8 cellular contexts compared by ENCODE assay signal in the genomic region with DNA sequence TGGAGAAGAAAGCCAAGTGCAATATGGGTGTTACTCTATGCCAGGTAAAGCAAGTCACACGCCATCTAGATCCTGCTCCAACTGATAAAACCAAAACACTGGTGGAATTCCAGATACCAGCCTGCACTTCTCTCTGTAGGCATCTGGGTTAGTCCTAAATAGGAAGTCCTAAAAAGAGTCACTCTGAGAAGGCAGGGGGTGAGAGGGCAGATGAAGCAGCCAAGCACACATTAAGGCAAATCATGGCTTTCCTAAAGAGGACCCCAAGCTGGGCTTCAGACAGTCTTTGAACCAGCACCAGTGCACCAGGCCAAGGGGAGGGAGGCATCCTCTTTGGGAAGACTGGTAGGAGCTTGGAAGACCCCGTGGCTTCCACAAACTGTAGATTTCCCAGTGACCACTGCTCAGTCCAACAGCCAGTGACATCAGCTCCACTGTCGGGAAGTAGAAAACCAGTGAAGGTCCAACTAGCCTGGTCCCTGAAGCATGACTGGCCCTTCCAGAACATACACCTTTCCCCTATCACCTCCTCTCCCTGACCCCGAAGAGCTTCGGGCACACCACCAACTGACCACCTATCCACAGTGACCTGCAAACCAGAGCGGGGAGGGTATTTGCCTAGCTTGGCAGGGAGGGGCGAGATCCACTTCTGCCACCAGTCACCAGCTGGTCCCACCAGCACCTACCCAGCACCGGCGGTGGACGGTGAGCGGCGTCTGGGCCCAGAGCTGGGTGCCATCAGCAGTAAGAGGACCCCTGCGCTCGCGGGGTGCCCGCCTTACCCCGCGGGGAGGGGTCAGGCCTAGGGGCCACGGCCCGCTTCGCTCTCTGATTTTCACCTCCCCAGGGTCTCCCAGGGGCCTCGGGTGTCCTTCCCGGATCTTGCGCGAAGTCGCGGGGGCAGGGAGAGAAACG. TPM values are rescaled to one million over a fixed set of nuclear protein-coding genes. Genes with fewer than 3 reads are reported as not detected.
A peak's percentile ranks its signal among the peaks of the same experiment; 100 is the strongest.
DNase-seq lines count a peak whose midpoint lies in the region; ATAC-seq and TF ChIP-seq lines count a peak whose summit lies in the region.

No MANE protein-coding gene starts in this region.

- DNase-seq in CD4-positive, CD25-positive, alpha-beta regulatory T cell = peak in 2 of 3 donors; percentile 10 to 36
- DNase-seq in HCT116 (ENCODE audit: low read depth, low spot score) (no peak), epithelial cell of prostate (ENCODE audit: low read depth, low spot score) (no peak), HuH-7 (ENCODE audit: low spot score) (no peak), H4 (ENCODE audit: low spot score) (no peak)
- peak; percentile 66 for DNase-seq in natural killer cell treated with Interleukin-12 subunit alpha and Interleukin-12 subunit beta and Interleukin-15 and Interleukin-18, amount 100 ng/mL, for 72 hours (ENCODE audit: low spot score)

- no peak for TF ChIP-seq POLR2A in HCT116 (IDR thresholded peaks at IDR 0.05; ENCODE audit: borderline replicate concordance, extremely low read depth, insufficient read depth, insufficient read length)

- ATAC-seq in CD4-positive, CD25-positive, alpha-beta regulatory T cell (ENCODE audit: low read depth in 2 of 2) = no peak
- ATAC-seq in HCT116 = no peak
- ATAC-seq in natural killer cell treated with Interleukin-12 subunit alpha and Interleukin-12 subunit beta and Interleukin-15 and Interleukin-18, amount 100 ng/mL, for 72 hours = peak; percentile 12 to 43
- ATAC-seq in HG03571 (IDR thresholded peaks at IDR 0.05; ENCODE audit: unreplicated experiment) = no peak

- no peaks in the 10 kb centered on the region for H4K20me1 ChIP-seq in HCT116 (ENCODE audit: insufficient read depth)

- H2AFZ ChIP-seq in HCT116 (ENCODE audit: low read depth, low read length, poor library complexity, severe bottlenecking) = no peak overlapping the region

- H3K9me2 ChIP-seq in HCT116 (ENCODE audit: insufficient read depth) = no peaks in the 10 kb centered on the region

- peak overlapping the region; percentile 73 for H3K9ac ChIP-seq in HCT116 (ENCODE audit: low read length)

- peak overlapping the region; percentile 76 for H3K27ac ChIP-seq in CD4-positive, CD25-positive, alpha-beta regulatory T cell (ENCODE audit: insufficient read depth, low read length, poor library complexity, severe bottlenecking)
- H3K27ac ChIP-seq in HCT116 (ENCODE audit: low read depth, low read length) (peak overlapping the region; percentile 70; the same call in 1 of the 2 replicates), VCaP (peak overlapping the region; percentile 80; the same call in 1 of the 2 replicates), epithelial cell of prostate (peak overlapping the region; percentile 66)

- H3K36me3 ChIP-seq in CD4-positive, CD25-positive, alpha-beta regulatory T cell (ENCODE audit: control insufficient read depth, insufficient read depth, low read length) = no peaks in the 10 kb centered on the region
- H3K36me3 ChIP-seq in HCT116 (ENCODE audit: control insufficient read depth in 1 of 2, insufficient read depth in 2 of 2, low read length in 2 of 2) = no peaks in the 10 kb centered on the region

- RAD21 ChIA-PET in HCT116 (lab: Charles Lee; ENCODE audit: low non-redundant PET in 1 of 2, low total read pairs in 2 of 2, uncharacterized antibody in 2 of 2, unreplicated experiment in 2 of 2) = no interaction called here

- TF ChIP-seq CTCF in HCT116 (IDR thresholded peaks at IDR 0.05 in 2 of 3, conservative IDR thresholded peaks at IDR 0.05 in 1 of 3; ENCODE audit: borderline replicate concordance in 1 of 3, insufficient read depth in 1 of 3, low read depth in 2 of 3, low read length in 2 of 3) = no peak
- TF ChIP-seq CTCF in VCaP (conservative IDR thresholded peaks at IDR 0.05) = no peak

- peaks cover 32 to 54% (median 38%) of the 10 kb centered on the region in 4 donors for H3K4me1 Mint-ChIP-seq in CD4-positive, CD25-positive, alpha-beta regulatory T cell
- peaks cover 46 to 54% of the 10 kb centered on the region in 2 donors for H3K4me1 Mint-ChIP-seq in natural killer cell treated with Interleukin-12 subunit alpha and Interleukin-12 subunit beta and Interleukin-15 and Interleukin-18, amount 100 ng/mL, for 72 hours (ENCODE audit: low read depth in 2 of 2)

- no TSS peak for BruUV-seq in HCT116 (replicated peaks; lab: Mats Ljungman, UMichigan)

- no peaks in the 10 kb centered on the region for H3K9me3 ChIP-seq in CD4-positive, CD25-positive, alpha-beta regulatory T cell (ENCODE audit: control insufficient read depth in 2 of 2, low read length in 2 of 2)
- H3K9me3 ChIP-seq in HCT116 (ENCODE audit: control insufficient read depth in 1 of 2, insufficient read depth in 1 of 2, low read depth in 1 of 2, low read length in 2 of 2) = no peaks in the 10 kb centered on the region

- H3K4me3 ChIP-seq in CD4-positive, CD25-positive, alpha-beta regulatory T cell (ENCODE audit: low read depth, low read length) = peak overlapping the region; percentile 96
- H3K4me3 ChIP-seq in HCT116 (replicated peaks in 1 of 2; ENCODE audit: low read depth in 1 of 2, low read length in 2 of 2) = peak overlapping the region; percentile 63 to 83

- intact Hi-C loops in HCT116 (cut with micrococcal nuclease) = no loop called here

- peak overlapping the region; percentile 94 to 99 (median 96) for H3K4me3 Mint-ChIP-seq in CD4-positive, CD25-positive, alpha-beta regulatory T cell
- H3K4me3 Mint-ChIP-seq in natural killer cell treated with Interleukin-12 subunit alpha and Interleukin-12 subunit beta and Interleukin-15 and Interleukin-18, amount 100 ng/mL, for 72 hours = peak overlapping the region; percentile 96

- no peaks in the 10 kb centered on the region for H3K27me3 ChIP-seq in CD4-positive, CD25-positive, alpha-beta regulatory T cell (ENCODE audit: control insufficient read depth, insufficient read depth, low read length)
- H3K27me3 ChIP-seq in HCT116 (ENCODE audit: insufficient read depth, low read length) = no peaks in the 10 kb centered on the region

- no peaks in the 10 kb centered on the region for H3K36me3 Mint-ChIP-seq in CD4-positive, CD25-positive, alpha-beta regulatory T cell
- H3K36me3 Mint-ChIP-seq in natural killer cell treated with Interleukin-12 subunit alpha and Interleukin-12 subunit beta and Interleukin-15 and Interleukin-18, amount 100 ng/mL, for 72 hours = no peaks in the 10 kb centered on the region

- H3K27ac Mint-ChIP-seq in CD4-positive, CD25-positive, alpha-beta regulatory T cell = peak overlapping the region; percentile 94 to 97 (median 97)
- peak overlapping the region; percentile 89 to 97 for H3K27ac Mint-ChIP-seq in natural killer cell treated with Interleukin-12 subunit alpha and Interleukin-12 subunit beta and Interleukin-15 and Interleukin-18, amount 100 ng/mL, for 72 hours

- H3K4me2 ChIP-seq in HCT116 (ENCODE audit: low read length) = peak overlapping the region; percentile 98

- H3K4me1 ChIP-seq in CD4-positive, CD25-positive, alpha-beta regulatory T cell (ENCODE audit: control insufficient read depth, insufficient read depth, low read length, poor library complexity, severe bottlenecking) = peaks cover 55% of the 10 kb centered on the region
- H3K4me1 ChIP-seq in HCT116 (ENCODE audit: control insufficient read depth in 1 of 2, insufficient read depth in 2 of 2, low read length in 2 of 2) = peaks cover 13 to 28% of the 10 kb centered on the region in 2 experiments

- CTCF ChIA-PET in HCT116 (lab: Charles Lee) = no interaction called here

- no peaks in the 10 kb centered on the region for H3K9me3 Mint-ChIP-seq in CD4-positive, CD25-positive, alpha-beta regulatory T cell
- H3K9me3 Mint-ChIP-seq in natural killer cell treated with Interleukin-12 subunit alpha and Interleukin-12 subunit beta and Interleukin-15 and Interleukin-18, amount 100 ng/mL, for 72 hours = no peaks in the 10 kb centered on the region

- no peak for TF ChIP-seq RAD21 in HCT116 (IDR thresholded peaks at IDR 0.05; ENCODE audit: low read depth)

- POLR2A ChIA-PET in HCT116 (lab: Charles Lee) = no interaction called here

- H3K79me2 ChIP-seq in HCT116 (ENCODE audit: insufficient read depth, low read length) = peaks cover 60% of the 10 kb centered on the region

- no peaks in the 10 kb centered on the region for H3K27me3 Mint-ChIP-seq in CD4-positive, CD25-positive, alpha-beta regulatory T cell
- no peaks in the 10 kb centered on the region for H3K27me3 Mint-ChIP-seq in natural killer cell treated with Interleukin-12 subunit alpha and Interleukin-12 subunit beta and Interleukin-15 and Interleukin-18, amount 100 ng/mL, for 72 hours

TF ChIP-seq in HCT116, 20 proteins besides CTCF, POLR2A, EP300 and RAD21 (continues in another document):
- TF ChIP-seq, protein P1, sequence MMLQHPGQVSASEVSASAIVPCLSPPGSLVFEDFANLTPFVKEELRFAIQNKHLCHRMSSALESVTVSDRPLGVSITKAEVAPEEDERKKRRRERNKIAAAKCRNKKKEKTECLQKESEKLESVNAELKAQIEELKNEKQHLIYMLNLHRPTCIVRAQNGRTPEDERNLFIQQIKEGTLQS (IDR thresholded peaks at IDR 0.05) = no peak
- TF ChIP-seq EZH2phosphoT487 (IDR thresholded peaks at IDR 0.05; ENCODE audit: borderline replicate concordance) = no peak
- no peak for TF ChIP-seq CBX3 (IDR thresholded peaks at IDR 0.05; ENCODE audit: low read depth)

RNA-seq across cellular contexts. Expression of a gene that starts 1.0 kb away (rescaled TPM):
- 281 TPM for total RNA-seq in CD4-positive, CD25-positive, alpha-beta regulatory T cell
- 100 to 1,000 TPM; 628 to 696 (median 645) TPM for polyA plus RNA-seq in CD4-positive, CD25-positive, alpha-beta regulatory T cell
- 84.2 TPM for total RNA-seq in HCT116 (2021; ENCODE audit: unreplicated experiment)
- 86.6 and 106 TPM in 2 replicates for polyA plus RNA-seq in HCT116 (2012)
- 100 to 1,000 TPM; 112 to 191 TPM for total RNA-seq in natural killer cell treated with Interleukin-12 subunit alpha and Interleukin-12 subunit beta and Interleukin-15 and Interleukin-18, amount 100 ng/mL, for 72 hours
- 98.1 and 120 TPM in 2 replicates for total RNA-seq in H4 (2014; rRNA removed; shearing (Covaris generic))

Comparison
In these comparisons a context has a peak if more than half of its experiments do, and no peak if none do; other contexts are left out.
1. ATAC-seq: peak in natural killer cell treated with Interleukin-12 subunit alpha and Interleukin-12 subunit beta and Interleukin-15 and Interleukin-18, amount 100 ng/mL, for 72 hours (2 of 2); none in CD4-positive, CD25-positive, alpha-beta regulatory T cell (0 of 2), HCT116 (single experiment) and HG03571 (single experiment).
2. DNase-seq: peak in CD4-positive, CD25-positive, alpha-beta regulatory T cell (2 of 3) and natural killer cell treated with Interleukin-12 subunit alpha and Interleukin-12 subunit beta and Interleukin-15 and Interleukin-18, amount 100 ng/mL, for 72 hours (single experiment); none in HCT116 (single experiment), epithelial cell of prostate (single experiment), HuH-7 (single experiment) and H4 (single experiment).
3. Peak in every context shown above with its lines, with median percentiles within 50 percentile points of each other: H3K27ac ChIP-seq.